Comparison of ENCODE assay signal across 22 cellular contexts in the genomic region with DNA sequence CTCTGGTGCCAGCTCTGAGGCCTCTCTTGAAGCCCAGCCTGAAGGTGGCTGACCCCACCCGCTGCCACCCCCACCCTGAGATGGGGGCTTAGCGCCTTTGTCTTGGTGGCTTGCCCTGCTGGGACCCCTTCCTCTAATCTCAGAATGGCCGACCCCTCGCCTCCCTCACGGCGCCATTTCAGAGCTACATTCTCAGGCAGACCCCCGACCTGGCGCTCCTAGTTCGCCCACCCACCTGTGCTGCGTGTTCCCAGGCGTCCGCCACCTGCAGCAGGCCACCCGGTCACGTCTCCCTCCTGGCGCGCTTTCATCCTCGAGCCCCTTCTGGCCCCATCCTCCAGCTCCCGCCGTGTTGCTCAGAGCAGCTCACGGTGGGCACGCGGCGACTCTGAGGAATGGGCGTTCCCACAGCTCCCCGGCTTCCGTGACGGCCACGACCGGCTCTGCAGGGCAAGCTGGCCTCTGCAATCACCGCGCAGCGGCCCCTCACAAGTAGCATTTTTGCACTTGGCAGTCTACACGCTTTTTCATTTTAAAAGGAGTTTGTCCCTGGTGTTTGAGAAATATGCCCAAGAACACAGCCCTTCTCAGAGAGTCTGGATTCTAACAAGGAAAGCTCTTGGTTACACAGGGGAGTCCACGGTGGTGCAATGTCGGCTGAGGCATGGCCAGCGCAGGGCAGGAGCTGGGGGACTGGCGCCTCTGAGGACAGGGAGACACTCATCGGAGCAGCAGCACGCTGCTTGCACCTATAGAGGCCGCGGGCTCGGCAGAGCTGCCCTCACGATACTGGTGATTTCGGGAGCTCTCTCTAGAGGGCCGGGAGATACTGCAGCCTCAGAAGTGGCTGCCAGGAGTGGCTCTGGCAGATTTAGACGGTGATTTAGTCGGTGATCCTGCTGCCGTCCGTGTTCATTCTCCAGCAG.
"Had no signal": no experiment of that assay in that cellular context is flagged by ENCODE, and none has a peak within 500 bp of the region (broad histone marks: within the 10 kb centered on the region; RNA-seq: fewer than 3 reads in every experiment).

No MANE protein-coding gene starts in this region.

- H3K4me1 Mint-ChIP-seq: activated B cell treated with CpG ODN at 0.5 μM for 24 hours; activated naive CD8-positive, alpha-beta T cell treated with anti-CD3 and anti-CD28 coated beads, Interleukin-2, amount 10 ng/mL, durations not matched to agents 7 days and 5 days had no signal

- H3K4me1 ChIP-seq: colonic mucosa, esophagus squamous epithelium, gastrocnemius medialis, pancreas, upper lobe of left lung had no signal

- H3K27ac ChIP-seq: colonic mucosa, dorsolateral prefrontal cortex, esophagus squamous epithelium, gastrocnemius medialis, pancreas, upper lobe of left lung had no signal

- DNase-seq: activated B cell treated with CpG ODN at 0.5 μM for 24 hours; activated CD4-positive, alpha-beta T cell treated with anti-CD3 and anti-CD28 coated beads for 4 hours; activated CD4-positive, alpha-beta T cell treated with anti-CD3 and anti-CD28 coated beads, Interleukin-2, amount 50 U/mL, for 48 hours; activated CD8-positive, alpha-beta memory T cell treated with anti-CD3 and anti-CD28 coated beads, Interleukin-2, amount 50 U/mL, for 48 hours; activated naive CD4-positive, alpha-beta T cell; activated naive CD8-positive, alpha-beta T cell treated with anti-CD3 and anti-CD28 coated beads, Interleukin-2, amount 10 ng/mL, durations not matched to agents 7 days and 5 days; activated T-cell treated with anti-CD3 and anti-CD28 coated beads, Interleukin-2, amount 50 U/mL, for 4 hours; amniotic stem cell; colonic mucosa; dorsolateral prefrontal cortex; esophagus squamous epithelium; gastrocnemius medialis; hippocampal formation; small intestine; stimulated activated CD4-positive, alpha-beta T cell treated with anti-CD3 and anti-CD28 coated beads, Interleukin-15, amount 100 ng/mL, for 24 hours; stimulated activated naive CD4-positive, alpha-beta T cell treated with Interleukin-2 at 50 U/mL for 16 hours; T-helper 9 cell had no signal

- H3K27ac Mint-ChIP-seq: activated B cell treated with CpG ODN at 0.5 μM for 24 hours; activated naive CD8-positive, alpha-beta T cell treated with anti-CD3 and anti-CD28 coated beads, Interleukin-2, amount 10 ng/mL, durations not matched to agents 7 days and 5 days; activated T-helper 2 cell treated with anti-CD3 and anti-CD28 coated beads, Interferon-gamma antibody, Interleukin-2, Interleukin-4, amounts not matched to agents 10 μg/mL and 5 μg/mL and 100 μg/mL, durations not matched to agents 14 hours and 24 hours and 36 hours; natural killer cell treated with Interleukin-12 subunit alpha and Interleukin-12 subunit beta and Interleukin-15 and Interleukin-18, amount 100 ng/mL, for 72 hours had no signal

- H3K9me3 ChIP-seq: colonic mucosa, esophagus squamous epithelium, gastrocnemius medialis, pancreas, upper lobe of left lung had no signal

- H3K36me3 Mint-ChIP-seq: activated naive CD8-positive, alpha-beta T cell treated with anti-CD3 and anti-CD28 coated beads, Interleukin-2, amount 10 ng/mL, durations not matched to agents 7 days and 5 days; natural killer cell treated with Interleukin-12 subunit alpha and Interleukin-12 subunit beta and Interleukin-15 and Interleukin-18, amount 100 ng/mL, for 72 hours had no signal

- H3K4me3 ChIP-seq: colonic mucosa, esophagus squamous epithelium, gastrocnemius medialis, pancreas, upper lobe of left lung had no signal

- H3K9me3 Mint-ChIP-seq: activated B cell treated with CpG ODN at 0.5 μM for 24 hours; activated naive CD8-positive, alpha-beta T cell treated with anti-CD3 and anti-CD28 coated beads, Interleukin-2, amount 10 ng/mL, durations not matched to agents 7 days and 5 days; activated T-cell treated with anti-CD3 and anti-CD28 coated beads, Interleukin-2, amount 50 U/mL, for 4 hours; activated T-helper 2 cell treated with anti-CD3 and anti-CD28 coated beads, Interferon-gamma antibody, Interleukin-2, Interleukin-4, amounts not matched to agents 10 μg/mL and 5 μg/mL and 100 μg/mL, durations not matched to agents 14 hours and 24 hours and 36 hours; natural killer cell treated with Interleukin-12 subunit alpha and Interleukin-12 subunit beta and Interleukin-15 and Interleukin-18, amount 100 ng/mL, for 72 hours had no signal

- H3K36me3 ChIP-seq: colonic mucosa, esophagus squamous epithelium, gastrocnemius medialis, pancreas, upper lobe of left lung had no signal

- ATAC-seq: activated T-cell treated with anti-CD3 and anti-CD28 coated beads, Interleukin-2, amount 50 U/mL, for 4 hours; gastrocnemius medialis; natural killer cell treated with Interleukin-12 subunit alpha and Interleukin-12 subunit beta and Interleukin-15 and Interleukin-18, amount 100 ng/mL, for 72 hours; pancreas; sciatic nerve had no signal

- H3K27me3 ChIP-seq: colonic mucosa, pancreas, upper lobe of left lung had no signal

- H3K4me3 Mint-ChIP-seq: activated B cell treated with CpG ODN at 0.5 μM for 24 hours; activated naive CD8-positive, alpha-beta T cell treated with anti-CD3 and anti-CD28 coated beads, Interleukin-2, amount 10 ng/mL, durations not matched to agents 7 days and 5 days; activated T-cell treated with anti-CD3 and anti-CD28 coated beads, Interleukin-2, amount 50 U/mL, for 4 hours; natural killer cell treated with Interleukin-12 subunit alpha and Interleukin-12 subunit beta and Interleukin-15 and Interleukin-18, amount 100 ng/mL, for 72 hours had no signal
